Comparison of ENCODE assay signal across 1 cellular context in genomic region chr1:111746614-111746999, GRCh38.
TF ChIP-seq lines count a peak whose summit lies in the region.

No MANE protein-coding gene starts in this region.

TF ChIP-seq in HepG2, 621 proteins besides CTCF, POLR2A, EP300 and RAD21:
- TF ChIP-seq NFE2L2 (IDR thresholded peaks at IDR 0.05; ENCODE audit: low read length) (no peak), SUZ12 (IDR thresholded peaks at IDR 0.05; ENCODE audit: low read depth, low read length) (no peak), MEIS1 (CRISPR knock-in tag; IDR thresholded peaks at IDR 0.05; ENCODE audit: borderline replicate concordance) (no peak), ZNF839 (CRISPR knock-in tag; IDR thresholded peaks at IDR 0.05; ENCODE audit: borderline replicate concordance) (no peak), PRDM15 (CRISPR knock-in tag; IDR thresholded peaks at IDR 0.05) (0 out of 2 replicates have a peak, but pooled peaks have one; percentile 51), STAT5B (CRISPR knock-in tag; IDR thresholded peaks at IDR 0.05) (no peak)
